Comparison of ENCODE assay signal across 8 cellular contexts in genomic region chr16:681746-682427, GRCh38. TPM values are rescaled to one million over a fixed set of nuclear protein-coding genes. Genes with fewer than 3 reads are reported as not detected.
DNase-seq lines count a peak whose midpoint lies in the region; ATAC-seq, FAIRE-seq and TF ChIP-seq lines count a peak whose summit lies in the region.

No MANE protein-coding gene starts in this region.

- dilution Hi-C loops in keratinocyte (cut with MboI; ENCODE audit: extremely low pct_ligation_motif_present, low sequenced_read_pairs): no loop called here

- intact Hi-C loops in activated T-helper 1 cell treated with anti-CD3 and anti-CD28 coated beads, Interleukin-12 subunit alpha, Interleukin-12 subunit beta, Interleukin-2, Interleukin-4 antibody, amounts not matched to agents 30 ng/mL and 10 ng/mL and 1 ng/mL, durations not matched to agents 14 hours and 24 hours and 36 hours (cut with micrococcal nuclease): no loop called here

- H3K4me2 ChIP-seq in H9 (ENCODE audit: insufficient read depth, insufficient read length, low read length) (peak overlapping the region; percentile 71), keratinocyte (ENCODE audit: control insufficient read depth, extremely low read depth, insufficient read depth, low read depth, low read length) (peak overlapping the region; percentile 86), mesendoderm (ENCODE audit: low read length) (no peak overlapping the region)

- H3K9me3 Mint-ChIP-seq in H9: no peaks in the 10 kb centered on the region
- no peaks in the 10 kb centered on the region for H3K9me3 Mint-ChIP-seq in activated T-helper 1 cell treated with anti-CD3 and anti-CD28 coated beads, Interleukin-12 subunit alpha, Interleukin-12 subunit beta, Interleukin-2, Interleukin-4 antibody, amounts not matched to agents 30 ng/mL and 10 ng/mL and 1 ng/mL, durations not matched to agents 14 hours and 24 hours and 36 hours

- H2AFZ ChIP-seq in H9 (ENCODE audit: low read length): no peak overlapping the region
- H2AFZ ChIP-seq in keratinocyte (ENCODE audit: control insufficient read depth, low read length): no peak overlapping the region

- H2BK120ac ChIP-seq in H9 (ENCODE audit: low read depth, low read length, poor library complexity, severe bottlenecking) (no peak overlapping the region), mesendoderm (ENCODE audit: low read depth, low read length) (no peak overlapping the region)

- no peaks in the 10 kb centered on the region for H3K79me1 ChIP-seq in H9 (ENCODE audit: insufficient read depth, low read depth, low read length, poor library complexity, severe bottlenecking)
- H3K79me1 ChIP-seq in mesendoderm (ENCODE audit: low read length): peaks cover 15% of the 10 kb centered on the region

- no peak for ATAC-seq in GM18520 (IDR thresholded peaks at IDR 0.05; ENCODE audit: unreplicated experiment)

- no peak for FAIRE-seq in keratinocyte (lab: Jason Lieb, UNC)

- H3K36me3 Mint-ChIP-seq in H9 (ENCODE audit: insufficient read depth in 1 of 3, low read depth in 3 of 3): peaks cover 14 to 37% (median 36%) of the 10 kb centered on the region in 3 experiments; a peak in 6 of 7 replicates
- peaks cover 12% of the 10 kb centered on the region for H3K36me3 Mint-ChIP-seq in activated T-helper 1 cell treated with anti-CD3 and anti-CD28 coated beads, Interleukin-12 subunit alpha, Interleukin-12 subunit beta, Interleukin-2, Interleukin-4 antibody, amounts not matched to agents 30 ng/mL and 10 ng/mL and 1 ng/mL, durations not matched to agents 14 hours and 24 hours and 36 hours (ENCODE audit: low read depth)

- H3K9me3 ChIP-seq in H9 (ENCODE audit: control insufficient read depth, low read depth, low read length): no peaks in the 10 kb centered on the region
- no peaks in the 10 kb centered on the region for H3K9me3 ChIP-seq in keratinocyte (ENCODE audit: control insufficient read depth, low read depth, low read length)

- no peak overlapping the region for H3K27ac ChIP-seq in H9 (ENCODE audit: insufficient read length, low read depth, low read length)
- H3K27ac ChIP-seq in keratinocyte (ENCODE audit: control insufficient read depth, insufficient read depth, low read length): no peak overlapping the region
- H3K27ac ChIP-seq in mesendoderm (ENCODE audit: low read depth, low read length): no peak overlapping the region

- H4K20me1 ChIP-seq in H9 (ENCODE audit: control insufficient read depth, insufficient read depth, insufficient read length) (no peaks in the 10 kb centered on the region), keratinocyte (ENCODE audit: control insufficient read depth, extremely low read depth, insufficient read depth, low read length) (peaks cover 16% of the 10 kb centered on the region)

- peaks cover 14 to 32% of the 10 kb centered on the region in 2 experiments for H3K4me1 Mint-ChIP-seq in H9
- peaks cover 5% of the 10 kb centered on the region for H3K4me1 Mint-ChIP-seq in activated T-helper 1 cell treated with anti-CD3 and anti-CD28 coated beads, Interleukin-12 subunit alpha, Interleukin-12 subunit beta, Interleukin-2, Interleukin-4 antibody, amounts not matched to agents 30 ng/mL and 10 ng/mL and 1 ng/mL, durations not matched to agents 14 hours and 24 hours and 36 hours (ENCODE audit: low read depth)

- H3K36me3 ChIP-seq in keratinocyte (ENCODE audit: control insufficient read depth in 2 of 2, extremely low read depth in 1 of 2, insufficient read depth in 2 of 2, low read length in 2 of 2): peaks cover 10 to 37% of the 10 kb centered on the region in 2 experiments
- H3K36me3 ChIP-seq in mesendoderm (ENCODE audit: control insufficient read depth, insufficient read depth, low read length): peaks cover 13% of the 10 kb centered on the region

- H3K9me1 ChIP-seq in keratinocyte (ENCODE audit: control insufficient read depth, extremely low read depth, insufficient read depth, low read length): no peaks in the 10 kb centered on the region

- H2BK12ac ChIP-seq in H9 (ENCODE audit: insufficient read length, low read depth, low read length): no peak overlapping the region

- H3K27me3 ChIP-seq in H9 (ENCODE audit: insufficient read depth, low read length): no peaks in the 10 kb centered on the region
- H3K27me3 ChIP-seq in keratinocyte (ENCODE audit: control insufficient read depth, extremely low read depth, insufficient read depth, low read length): no peaks in the 10 kb centered on the region
- H3K27me3 ChIP-seq in mesendoderm (ENCODE audit: insufficient read depth, low read length, poor library complexity): no peaks in the 10 kb centered on the region

- H3K4me3 Mint-ChIP-seq in H9: peak overlapping the region; percentile 81 to 86
- H3K4me3 Mint-ChIP-seq in activated T-helper 1 cell treated with anti-CD3 and anti-CD28 coated beads, Interleukin-12 subunit alpha, Interleukin-12 subunit beta, Interleukin-2, Interleukin-4 antibody, amounts not matched to agents 30 ng/mL and 10 ng/mL and 1 ng/mL, durations not matched to agents 14 hours and 24 hours and 36 hours: peak overlapping the region; percentile 83

- WGBS in H9 (ENCODE audit: extremely low coverage, insufficient read length, low lambda C conversion rate): no CpG with 5 or more reads among the region's 28 CpGs
- no CpG with 5 or more reads among the region's 28 CpGs for WGBS in mesendoderm (ENCODE audit: extremely low coverage, insufficient coverage, low lambda C conversion rate)

- H3K27me3 Mint-ChIP-seq in H9 (ENCODE audit: low read depth): no peaks in the 10 kb centered on the region; the same call in 1 of the 2 replicates
- H3K27me3 Mint-ChIP-seq in activated T-helper 1 cell treated with anti-CD3 and anti-CD28 coated beads, Interleukin-12 subunit alpha, Interleukin-12 subunit beta, Interleukin-2, Interleukin-4 antibody, amounts not matched to agents 30 ng/mL and 10 ng/mL and 1 ng/mL, durations not matched to agents 14 hours and 24 hours and 36 hours (ENCODE audit: insufficient read depth): no peaks in the 10 kb centered on the region

- H3K4me1 ChIP-seq in H9 (ENCODE audit: insufficient read depth, low read length) (no peaks in the 10 kb centered on the region), keratinocyte (ENCODE audit: control insufficient read depth, extremely low read depth, insufficient read depth, low read length) (peaks cover 37% of the 10 kb centered on the region), mesendoderm (ENCODE audit: control insufficient read depth, low read depth, low read length) (no peaks in the 10 kb centered on the region)

- no peak overlapping the region for H3T11ph ChIP-seq in H9 (ENCODE audit: low read length)

- H4K91ac ChIP-seq in H9 (ENCODE audit: insufficient read length, low read depth, low read length): no peak overlapping the region

- no peak overlapping the region for H3K56ac ChIP-seq in H9 (ENCODE audit: insufficient read length, low read depth, low read length)
- H3K56ac ChIP-seq in mesendoderm (ENCODE audit: low read length): no peak overlapping the region

- DNase-seq in A172 (ENCODE audit: low spot score): peak; percentile 65
- DNase-seq in H9: no peak
- DNase-seq in activated T-helper 1 cell treated with anti-CD3 and anti-CD28 coated beads, Interleukin-12 subunit alpha, Interleukin-12 subunit beta, Interleukin-2, Interleukin-4 antibody, amounts not matched to agents 30 ng/mL and 10 ng/mL and 1 ng/mL, durations not matched to agents 14 hours and 24 hours and 36 hours (ENCODE audit: low spot score): no peak
- no peak for DNase-seq in keratinocyte (ENCODE audit: low read depth, low spot score)
- DNase-seq in NCI-H2081 treated with DMSO at 0.1 percent for 48 hours (lab: John Stamatoyannopoulos, UW): no peak
- no peak for DNase-seq in mesendoderm
- no peak for DNase-seq in activated CD4-positive, CD25-positive, alpha-beta regulatory T cell (lab: John Stamatoyannopoulos, UW)

- H4K5ac ChIP-seq in H9 (ENCODE audit: insufficient read length, low read depth, low read length) (no peak overlapping the region), mesendoderm (ENCODE audit: low read length) (no peak overlapping the region)

- H3K14ac ChIP-seq in H9 (ENCODE audit: insufficient read depth, low read length): no peak overlapping the region

- H3K4ac ChIP-seq in H9 (ENCODE audit: low read depth, low read length) (no peak overlapping the region), mesendoderm (ENCODE audit: low read depth, low read length) (no peak overlapping the region)

- H3K27ac Mint-ChIP-seq in H9: 0 out of 7 replicates have a peak overlapping the region, but pooled peaks of 1 of the 3 experiments have one; percentile 66
- no peak overlapping the region for H3K27ac Mint-ChIP-seq in activated T-helper 1 cell treated with anti-CD3 and anti-CD28 coated beads, Interleukin-12 subunit alpha, Interleukin-12 subunit beta, Interleukin-2, Interleukin-4 antibody, amounts not matched to agents 30 ng/mL and 10 ng/mL and 1 ng/mL, durations not matched to agents 14 hours and 24 hours and 36 hours

- H3K23ac ChIP-seq in H9 (ENCODE audit: insufficient read length, low read depth, low read length) (no peak overlapping the region), mesendoderm (ENCODE audit: low read length) (no peak overlapping the region)

- TF ChIP-seq CTCF in H9 (conservative IDR thresholded peaks at IDR 0.05): no peak
- TF ChIP-seq CTCF in keratinocyte (optimal IDR thresholded peaks at IDR 0.05 in 1 of 3, IDR thresholded peaks at IDR 0.05 in 1 of 3, conservative IDR thresholded peaks at IDR 0.05 in 1 of 3; ENCODE audit: extremely low read depth in 1 of 3, insufficient read depth in 2 of 3, low read length in 3 of 3): no peak

- peaks cover 2% of the 10 kb centered on the region; the same call in 1 of the 2 replicates for H3K79me2 ChIP-seq in H9 (ENCODE audit: insufficient read depth, low read length)
- H3K79me2 ChIP-seq in keratinocyte (ENCODE audit: control insufficient read depth, insufficient read depth, low read length): peaks cover 37% of the 10 kb centered on the region
- peaks cover 18% of the 10 kb centered on the region for H3K79me2 ChIP-seq in mesendoderm (ENCODE audit: control insufficient read depth, insufficient read depth, low read length)

- H3K18ac ChIP-seq in H9 (ENCODE audit: insufficient read length, low read depth, low read length): no peak overlapping the region
- no peak overlapping the region for H3K18ac ChIP-seq in mesendoderm (ENCODE audit: low read length)

- H2BK5ac ChIP-seq in H9 (ENCODE audit: insufficient read length, low read length) (no peak overlapping the region), mesendoderm (ENCODE audit: low read length) (no peak overlapping the region)

- no peak overlapping the region for H2BK20ac ChIP-seq in H9 (ENCODE audit: low read depth, low read length, poor library complexity, severe bottlenecking)

- H3K4me3 ChIP-seq in keratinocyte (ENCODE audit: control insufficient read depth in 2 of 3, extremely low read depth in 1 of 3, insufficient read depth in 2 of 3, low read depth in 1 of 3, low read length in 3 of 3) (peak overlapping the region; percentile 56 to 89 (median 88)), mesendoderm (ENCODE audit: low read length) (no peak overlapping the region)

- H2AK5ac ChIP-seq in H9 (ENCODE audit: insufficient read length, low read length) (no peak overlapping the region), mesendoderm (ENCODE audit: low read length) (no peak overlapping the region)

- H3K23me2 ChIP-seq in H9 (ENCODE audit: insufficient read length, low read depth, low read length, poor library complexity, severe bottlenecking): peaks cover 11% of the 10 kb centered on the region

- H3K9ac ChIP-seq in H9 (ENCODE audit: extremely low read depth, insufficient read length, low read length) (no peak overlapping the region), keratinocyte (ENCODE audit: control insufficient read depth, extremely low read depth, insufficient read depth, low read length) (peak overlapping the region; percentile 82), mesendoderm (ENCODE audit: low read length) (no peak overlapping the region)

- H4K8ac ChIP-seq in H9 (replicated peaks; ENCODE audit: insufficient read length, low read depth, low read length): no peak overlapping the region
- no peak overlapping the region for H4K8ac ChIP-seq in mesendoderm (ENCODE audit: low read depth, low read length)

- H2BK15ac ChIP-seq in H9 (ENCODE audit: low read depth, low read length) (no peak overlapping the region), mesendoderm (replicated peaks; ENCODE audit: low read depth) (no peak overlapping the region)

RNA-seq across cellular contexts. Expression of gene STUB1, which starts 1.7 kb away (rescaled TPM):
- total RNA-seq in A172 (2014; rRNA removed; shearing (Covaris generic)): 227 and 249 TPM in 2 replicates
- 95.6 and 102 TPM in 2 replicates for total RNA-seq in H9 (2021)
- 94.0 and 95.4 TPM in 2 replicates for total RNA-seq in activated T-helper 1 cell treated with anti-CD3 and anti-CD28 coated beads, Interleukin-12 subunit alpha, Interleukin-12 subunit beta, Interleukin-2, Interleukin-4 antibody, amounts not matched to agents 30 ng/mL and 10 ng/mL and 1 ng/mL, durations not matched to agents 14 hours and 24 hours and 36 hours
- polyA plus RNA-seq in keratinocyte: 124 to 153 TPM (median 144 TPM) in 3 replicates
- polyA plus RNA-seq in keratinocyte (2011; ENCODE audit: low read depth): 229 TPM
- polyA plus RNA-seq in keratinocyte (2011; cell fraction: cytosol; rRNA removed): 139 and 198 TPM in 2 replicates
- 127 and 148 TPM in 2 replicates for polyA plus RNA-seq in keratinocyte (2011; cell fraction: nucleus; rRNA removed)
- 113 and 116 TPM in 2 replicates for polyA plus RNA-seq in keratinocyte (2012; ENCODE audit: low replicate concordance)
- 59.1 to 174 TPM (median 66.8 TPM) in 3 replicates for polyA minus RNA-seq in keratinocyte
- 89.6 TPM for polyA minus RNA-seq in keratinocyte (2011; cell fraction: cytosol; rRNA and poly(A)+ RNA removed)
- polyA minus RNA-seq in keratinocyte (2011; cell fraction: nucleus; rRNA and poly(A)+ RNA removed): 20.2 and 29.9 TPM in 2 replicates
- 69.6 TPM for polyA plus RNA-seq in mesendoderm (2013, experiment 1 of 2)
- 69.7 TPM for polyA plus RNA-seq in mesendoderm (2013, experiment 2 of 2)

RNA-seq across cellular contexts. Expression of gene JMJD8, which starts 2.2 kb away (rescaled TPM):
- total RNA-seq in A172 (2014; rRNA removed; shearing (Covaris generic)): 1.6 and 3.4 TPM in 2 replicates
- total RNA-seq in H9 (2021): 50.1 and 52.7 TPM in 2 replicates
- total RNA-seq in activated T-helper 1 cell treated with anti-CD3 and anti-CD28 coated beads, Interleukin-12 subunit alpha, Interleukin-12 subunit beta, Interleukin-2, Interleukin-4 antibody, amounts not matched to agents 30 ng/mL and 10 ng/mL and 1 ng/mL, durations not matched to agents 14 hours and 24 hours and 36 hours: 63.4 and 71.4 TPM in 2 replicates
- 17.8 to 29.7 TPM (median 20.1 TPM) in 3 replicates for polyA plus RNA-seq in keratinocyte
- polyA plus RNA-seq in keratinocyte (2011; ENCODE audit: low read depth): 1.8 TPM
- polyA plus RNA-seq in keratinocyte (2011; cell fraction: cytosol; rRNA removed): 11.4 and 24.8 TPM in 2 replicates
- polyA plus RNA-seq in keratinocyte (2011; cell fraction: nucleus; rRNA removed): 16.9 and 21.9 TPM in 2 replicates
- polyA plus RNA-seq in keratinocyte (2012; ENCODE audit: low replicate concordance): 16.1 and 33.9 TPM in 2 replicates
- 8.9 to 48.9 TPM (median 14.0 TPM) in 3 replicates for polyA minus RNA-seq in keratinocyte
- polyA minus RNA-seq in keratinocyte (2011; cell fraction: cytosol; rRNA and poly(A)+ RNA removed): 24.7 TPM
- 5.2 and 8.1 TPM in 2 replicates for polyA minus RNA-seq in keratinocyte (2011; cell fraction: nucleus; rRNA and poly(A)+ RNA removed)
- polyA plus RNA-seq in mesendoderm (2013, experiment 1 of 2): 42.7 TPM
- polyA plus RNA-seq in mesendoderm (2013, experiment 2 of 2): 41.5 TPM

RNA-seq across cellular contexts. Expression of gene RHBDL1, which starts 6.4 kb away (rescaled TPM):
- 2.2 and 2.8 TPM in 2 replicates for total RNA-seq in A172 (2014; rRNA removed; shearing (Covaris generic))
- total RNA-seq in H9 (2021): 7.6 and 8.8 TPM in 2 replicates
- 0.71 and 1.1 TPM in 2 replicates for total RNA-seq in activated T-helper 1 cell treated with anti-CD3 and anti-CD28 coated beads, Interleukin-12 subunit alpha, Interleukin-12 subunit beta, Interleukin-2, Interleukin-4 antibody, amounts not matched to agents 30 ng/mL and 10 ng/mL and 1 ng/mL, durations not matched to agents 14 hours and 24 hours and 36 hours
- 0.58 to 2.7 TPM (median 0.71 TPM) in 3 replicates for polyA plus RNA-seq in keratinocyte
- 0.59 TPM for polyA plus RNA-seq in keratinocyte (2011; ENCODE audit: low read depth)
- polyA plus RNA-seq in keratinocyte (2011; cell fraction: cytosol; rRNA removed): 0.17 and 0.47 TPM in 2 replicates
- 9.0 and 15.2 TPM in 2 replicates for polyA plus RNA-seq in keratinocyte (2011; cell fraction: nucleus; rRNA removed)
- 1.0 and 2.4 TPM in 2 replicates for polyA plus RNA-seq in keratinocyte (2012; ENCODE audit: low replicate concordance)
- polyA minus RNA-seq in keratinocyte: 0.39 to 0.77 TPM (median 0.40 TPM) in 3 replicates
- not detected for polyA minus RNA-seq in keratinocyte (2011; cell fraction: cytosol; rRNA and poly(A)+ RNA removed)
- polyA minus RNA-seq in keratinocyte (2011; cell fraction: nucleus; rRNA and poly(A)+ RNA removed): 1.4 and 2.1 TPM in 2 replicates
- 0.22 TPM for polyA plus RNA-seq in mesendoderm (2013, experiment 1 of 2)
- 0.32 TPM for polyA plus RNA-seq in mesendoderm (2013, experiment 2 of 2)

RNA-seq across cellular contexts. Expression of gene WDR24, which starts 8.3 kb away (rescaled TPM):
- 2.9 and 3.1 TPM in 2 replicates for total RNA-seq in A172 (2014; rRNA removed; shearing (Covaris generic))
- total RNA-seq in H9 (2021): 18.3 and 19.5 TPM in 2 replicates
- total RNA-seq in activated T-helper 1 cell treated with anti-CD3 and anti-CD28 coated beads, Interleukin-12 subunit alpha, Interleukin-12 subunit beta, Interleukin-2, Interleukin-4 antibody, amounts not matched to agents 30 ng/mL and 10 ng/mL and 1 ng/mL, durations not matched to agents 14 hours and 24 hours and 36 hours: 21.6 and 22.1 TPM in 2 replicates
- 1.2 to 2.7 TPM (median 2.1 TPM) in 3 replicates for polyA plus RNA-seq in keratinocyte
- polyA plus RNA-seq in keratinocyte (2011; ENCODE audit: low read depth): 3.9 TPM
- polyA plus RNA-seq in keratinocyte (2011; cell fraction: cytosol; rRNA removed): 1.4 and 3.2 TPM in 2 replicates
- 4.8 and 8.0 TPM in 2 replicates for polyA plus RNA-seq in keratinocyte (2011; cell fraction: nucleus; rRNA removed)
- 6.6 and 6.8 TPM in 2 replicates for polyA plus RNA-seq in keratinocyte (2012; ENCODE audit: low replicate concordance)
- 2.3 to 9.4 TPM (median 2.8 TPM) in 3 replicates for polyA minus RNA-seq in keratinocyte
- 6.3 TPM for polyA minus RNA-seq in keratinocyte (2011; cell fraction: cytosol; rRNA and poly(A)+ RNA removed)
- 2.1 and 4.5 TPM in 2 replicates for polyA minus RNA-seq in keratinocyte (2011; cell fraction: nucleus; rRNA and poly(A)+ RNA removed)
- 9.2 TPM for polyA plus RNA-seq in mesendoderm (2013, experiment 1 of 2)
- polyA plus RNA-seq in mesendoderm (2013, experiment 2 of 2): 8.9 TPM

RNA-seq across cellular contexts. Expression of gene RHOT2, which starts 14.0 kb away (rescaled TPM):
- 38.5 and 41.2 TPM in 2 replicates for total RNA-seq in A172 (2014; rRNA removed; shearing (Covaris generic))
- total RNA-seq in H9 (2021): 206 and 210 TPM in 2 replicates
- total RNA-seq in activated T-helper 1 cell treated with anti-CD3 and anti-CD28 coated beads, Interleukin-12 subunit alpha, Interleukin-12 subunit beta, Interleukin-2, Interleukin-4 antibody, amounts not matched to agents 30 ng/mL and 10 ng/mL and 1 ng/mL, durations not matched to agents 14 hours and 24 hours and 36 hours: 165 and 177 TPM in 2 replicates
- 58.7 to 97.0 TPM (median 61.7 TPM) in 3 replicates for polyA plus RNA-seq in keratinocyte
- 60.0 TPM for polyA plus RNA-seq in keratinocyte (2011; ENCODE audit: low read depth)
- 20.5 and 45.5 TPM in 2 replicates for polyA plus RNA-seq in keratinocyte (2011; cell fraction: cytosol; rRNA removed)
- 279 and 341 TPM in 2 replicates for polyA plus RNA-seq in keratinocyte (2011; cell fraction: nucleus; rRNA removed)
- polyA plus RNA-seq in keratinocyte (2012; ENCODE audit: low replicate concordance): 64.1 and 66.4 TPM in 2 replicates
- 26.1 to 90.0 TPM (median 31.0 TPM) in 3 replicates for polyA minus RNA-seq in keratinocyte
- polyA minus RNA-seq in keratinocyte (2011; cell fraction: cytosol; rRNA and poly(A)+ RNA removed): 72.1 TPM
- polyA minus RNA-seq in keratinocyte (2011; cell fraction: nucleus; rRNA and poly(A)+ RNA removed): 61.3 and 76.7 TPM in 2 replicates
- 74.0 TPM for polyA plus RNA-seq in mesendoderm (2013, experiment 1 of 2)
- 70.5 TPM for polyA plus RNA-seq in mesendoderm (2013, experiment 2 of 2)

Comparison
In these comparisons a context has a peak if more than half of its experiments do, and no peak if none do; other contexts are left out.
1. RNA of gene JMJD8, which starts 2.2 kb away (total RNA-seq): 63.4 to 71.4 TPM in activated T-helper 1 cell treated with anti-CD3 and anti-CD28 coated beads, Interleukin-12 subunit alpha, Interleukin-12 subunit beta, Interleukin-2, Interleukin-4 antibody, amounts not matched to agents 30 ng/mL and 10 ng/mL and 1 ng/mL, durations not matched to agents 14 hours and 24 hours and 36 hours and 50.1 to 52.7 TPM in H9; 1.6 to 3.4 TPM in A172; every median in the first group is over 10 times any median in the second.